Comparison of ENCODE assay signal across 2 cellular contexts in genomic region chr15:57421540-57421939, GRCh38.
TF ChIP-seq lines count a peak whose summit lies in the region.

No MANE protein-coding gene starts in this region.

TF ChIP-seq in GM23338, 12 proteins besides CTCF, POLR2A, EP300 and RAD21:
- no peak for TF ChIP-seq EZH2 (IDR thresholded peaks at IDR 0.05; ENCODE audit: low read depth, unreplicated experiment)
- TF ChIP-seq POLR2AphosphoS5 (IDR thresholded peaks at IDR 0.05; ENCODE audit: low read depth), result no peak
- no peak for TF ChIP-seq REST (IDR thresholded peaks at IDR 0.05; ENCODE audit: unreplicated experiment)
- TF ChIP-seq ZNF331 (CRISPR knock-in tag; IDR thresholded peaks at IDR 0.05; ENCODE audit: low read depth), result no peak
- TF ChIP-seq NANOG (IDR thresholded peaks at IDR 0.05; ENCODE audit: borderline replicate concordance), result no peak

TF ChIP-seq in GM12878, 131 proteins besides CTCF, POLR2A, EP300 and RAD21:
- TF ChIP-seq PKNOX1 (IDR thresholded peaks at IDR 0.05), result no peak
- TF ChIP-seq NFXL1 (IDR thresholded peaks at IDR 0.05; ENCODE audit: borderline replicate concordance), result no peak
- TF ChIP-seq JUND (IDR thresholded peaks at IDR 0.05; ENCODE audit: low read depth, low read length), result no peak
- no peak for TF ChIP-seq ASH2L (IDR thresholded peaks at IDR 0.05; ENCODE audit: borderline replicate concordance, low read depth)
- peak; percentile 16; the same call in 1 of the 2 replicates for TF ChIP-seq ATF7 (IDR thresholded peaks at IDR 0.05; ENCODE audit: low read depth)
- no peak for TF ChIP-seq TBL1XR1 (IDR thresholded peaks at IDR 0.05; ENCODE audit: low read depth, low read length)
